ENCODE assay signal across 22 cellular contexts in the genomic region with DNA sequence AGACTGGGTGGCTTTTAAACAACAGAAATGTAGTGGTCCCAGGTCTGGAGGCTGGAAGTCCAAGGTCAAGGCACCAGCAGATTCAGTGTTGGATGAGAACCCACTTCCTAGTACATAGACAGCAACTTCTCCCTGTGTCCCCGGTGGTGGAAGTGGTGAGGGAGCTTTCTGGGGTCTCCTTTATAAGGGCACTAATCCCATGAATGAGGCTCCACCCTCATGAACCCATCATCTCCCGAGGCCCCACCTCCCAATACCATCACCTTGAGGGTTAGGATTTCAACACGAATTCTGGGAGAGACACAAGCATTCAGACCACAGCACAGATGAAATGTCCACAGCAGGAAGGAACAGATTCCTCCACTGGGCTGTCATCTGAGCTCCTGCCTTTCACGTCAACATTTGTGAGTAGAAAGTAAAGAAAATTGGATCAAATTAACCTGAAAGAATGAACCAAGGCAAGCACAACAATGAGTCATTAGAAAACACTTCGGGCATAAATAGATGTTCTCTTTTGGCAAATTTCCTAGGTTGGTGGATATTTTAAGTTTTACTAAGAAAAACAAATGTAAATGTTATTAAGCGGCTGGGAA.
DNase-seq lines count a peak whose midpoint lies in the region; ATAC-seq and TF ChIP-seq lines count a peak whose summit lies in the region.
"Had no signal": no experiment of that assay in that cellular context is flagged by ENCODE, and none has a peak within 500 bp of the region (broad histone marks: within the 10 kb centered on the region; RNA-seq: fewer than 3 reads in every experiment).

No MANE protein-coding gene starts in this region.

- in situ Hi-C loops in astrocyte of the spinal cord (cut with HindIII; ENCODE audit: low sequenced_read_pairs): no loop called here
- in situ Hi-C loops in ACHN (cut with HindIII; ENCODE audit: low pct_ligation_motif_present, low pct_unique_long_range_greater_than_20kb, low sequenced_read_pairs): no loop called here

- no peaks in the 10 kb centered on the region for H3K27me3 ChIP-seq in breast epithelium
- H3K27me3 ChIP-seq in foreskin keratinocyte: no peaks in the 10 kb centered on the region

- DNase-seq in MCF 10A (ENCODE audit: unreplicated experiment) (peak; percentile 72), breast epithelium (ENCODE audit: low spot score in 2 of 2) (no peak), astrocyte of the spinal cord (ENCODE audit: low read depth, low spot score) (peak; percentile 62), foreskin keratinocyte (peak; percentile 12 to 40), ACHN (no peak), NCI-H2081 treated with DMSO at 0.1 percent for 48 hours (lab: John Stamatoyannopoulos, UW) (no peak)
- DNase-seq in activated CD4-positive, alpha-beta T cell treated with anti-CD3 and anti-CD28 coated beads for 4 hours: no peak
- DNase-seq in activated T-cell treated with anti-CD3 and anti-CD28 coated beads, Interleukin-2, amount 50 U/mL, for 4 hours: no peak
- DNase-seq: activated effector memory CD4-positive, alpha-beta T cell treated with Interleukin-2 at 50 U/mL for 16 hours; amniotic stem cell; dermis blood vessel endothelial cell; erythroblast; heart right ventricle; natural killer cell; NCI-H1694 treated with DMSO at 0.1 percent for 48 hours; NCI-H446 treated with DMSO at 0.1 percent for 48 hours; Right ventricle myocardium superior; T-helper 17 cell had no signal

- ATAC-seq in foreskin keratinocyte: no peak
- no peak for ATAC-seq in activated T-cell treated with anti-CD3 and anti-CD28 coated beads, Interleukin-2, amount 50 U/mL, for 4 hours
- ATAC-seq: heart right ventricle; natural killer cell; stimulated activated memory B cell treated with anti-CD40 and anti-IgM and Interleukin-4, amounts not matched to agents 10 μg/mL and 1 μg/mL and 100 μg/mL, for 72 hours; T-helper 17 cell had no signal

- no peak overlapping the region for H3K4me3 Mint-ChIP-seq in MCF 10A (ENCODE audit: unreplicated experiment)
- no peak overlapping the region for H3K4me3 Mint-ChIP-seq in activated T-cell treated with anti-CD3 and anti-CD28 coated beads, Interleukin-2, amount 50 U/mL, for 4 hours
- H3K4me3 Mint-ChIP-seq: CD14-positive monocyte; natural killer cell; stimulated activated memory B cell treated with anti-CD40 and anti-IgM and Interleukin-4, amounts not matched to agents 10 μg/mL and 1 μg/mL and 100 μg/mL, for 72 hours; T-helper 17 cell had no signal

- intact Hi-C loops in MCF 10A (cut with micrococcal nuclease): no loop called here
- intact Hi-C loops in breast epithelium (cut with DNase I; ENCODE audit: low total_unique reads): no loop called here

- no TSS peak for BruUV-seq in MCF 10A (replicated peaks; lab: Mats Ljungman, UMichigan)

- POLR2A ChIA-PET in MCF 10A (lab: Yijun Ruan, JAX): interaction anchor here (1.6 kb wide), 1 partner anchor 130 kb away, joined by 4 read pairs; a partner anchor contains a TSS

- no peaks in the 10 kb centered on the region for H3K9me3 Mint-ChIP-seq in MCF 10A (ENCODE audit: unreplicated experiment)
- H3K9me3 Mint-ChIP-seq in activated T-cell treated with anti-CD3 and anti-CD28 coated beads, Interleukin-2, amount 50 U/mL, for 4 hours: no peaks in the 10 kb centered on the region
- H3K9me3 Mint-ChIP-seq: natural killer cell; stimulated activated memory B cell treated with anti-CD40 and anti-IgM and Interleukin-4, amounts not matched to agents 10 μg/mL and 1 μg/mL and 100 μg/mL, for 72 hours had no signal

- H3K36me3 ChIP-seq in breast epithelium: no peaks in the 10 kb centered on the region
- H3K36me3 ChIP-seq: heart right ventricle, tibial artery had no signal

- peaks cover 23% of the 10 kb centered on the region for H3K27me3 Mint-ChIP-seq in MCF 10A (ENCODE audit: insufficient read depth, unreplicated experiment)
- no peaks in the 10 kb centered on the region for H3K27me3 Mint-ChIP-seq in activated T-cell treated with anti-CD3 and anti-CD28 coated beads, Interleukin-2, amount 50 U/mL, for 4 hours (ENCODE audit: low read depth)
- H3K27me3 Mint-ChIP-seq: stimulated activated memory B cell treated with anti-CD40 and anti-IgM and Interleukin-4, amounts not matched to agents 10 μg/mL and 1 μg/mL and 100 μg/mL, for 72 hours; T-helper 17 cell had no signal

- no peaks in the 10 kb centered on the region for H3K36me3 Mint-ChIP-seq in MCF 10A (ENCODE audit: insufficient read depth, unreplicated experiment)
- H3K36me3 Mint-ChIP-seq in activated T-cell treated with anti-CD3 and anti-CD28 coated beads, Interleukin-2, amount 50 U/mL, for 4 hours (ENCODE audit: insufficient read depth): peaks cover 3% of the 10 kb centered on the region
- H3K36me3 Mint-ChIP-seq: CD14-positive monocyte; natural killer cell; stimulated activated memory B cell treated with anti-CD40 and anti-IgM and Interleukin-4, amounts not matched to agents 10 μg/mL and 1 μg/mL and 100 μg/mL, for 72 hours had no signal

- no peak for TF ChIP-seq POLR2A in breast epithelium (IDR thresholded peaks at IDR 0.05)

- no peak overlapping the region for H3K27ac Mint-ChIP-seq in MCF 10A (ENCODE audit: low read depth, unreplicated experiment)
- H3K27ac Mint-ChIP-seq: natural killer cell; stimulated activated memory B cell treated with anti-CD40 and anti-IgM and Interleukin-4, amounts not matched to agents 10 μg/mL and 1 μg/mL and 100 μg/mL, for 72 hours; T-helper 17 cell had no signal

- H3K9me3 ChIP-seq in breast epithelium: no peaks in the 10 kb centered on the region
- H3K9me3 ChIP-seq: heart right ventricle, tibial artery had no signal

- H3K4me3 ChIP-seq in breast epithelium (no peak overlapping the region), astrocyte of the spinal cord (ENCODE audit: low read depth, low read length) (no peak overlapping the region)
- H3K4me3 ChIP-seq: heart right ventricle, tibial artery had no signal

- H3K27ac ChIP-seq in breast epithelium (no peak overlapping the region), foreskin keratinocyte (no peak overlapping the region)
- H3K27ac ChIP-seq: 22Rv1, heart right ventricle, tibial artery had no signal

- no peak for TF ChIP-seq CTCF in MCF 10A (IDR thresholded peaks at IDR 0.05; ENCODE audit: unreplicated experiment)
- no peak for TF ChIP-seq CTCF in breast epithelium (IDR thresholded peaks at IDR 0.05)
- TF ChIP-seq CTCF in astrocyte of the spinal cord (IDR thresholded peaks at IDR 0.05; ENCODE audit: low read depth, low read length): no peak
- TF ChIP-seq CTCF in foreskin keratinocyte (conservative IDR thresholded peaks at IDR 0.05): no peak

- no peaks in the 10 kb centered on the region for H3K4me1 Mint-ChIP-seq in MCF 10A (ENCODE audit: insufficient read depth, unreplicated experiment)
- peaks cover 2% of the 10 kb centered on the region for H3K4me1 Mint-ChIP-seq in activated T-cell treated with anti-CD3 and anti-CD28 coated beads, Interleukin-2, amount 50 U/mL, for 4 hours (ENCODE audit: low read depth)
- H3K4me1 Mint-ChIP-seq: natural killer cell had no signal

- H3K4me1 ChIP-seq in breast epithelium: no peaks in the 10 kb centered on the region
- H3K4me1 ChIP-seq in foreskin keratinocyte: no peaks in the 10 kb centered on the region

- CTCF ChIA-PET in MCF 10A (lab: Yijun Ruan, JAX): no interaction called here

Comparison
In these comparisons a context has a peak if more than half of its experiments do, and no peak if none do; other contexts are left out.
1. DNase-seq: peak in MCF 10A (single experiment), astrocyte of the spinal cord (single experiment) and foreskin keratinocyte (2 of 2); none in breast epithelium (0 of 2), ACHN (single experiment), NCI-H2081 treated with DMSO at 0.1 percent for 48 hours (single experiment), activated CD4-positive, alpha-beta T cell treated with anti-CD3 and anti-CD28 coated beads for 4 hours (0 of 2) and activated T-cell treated with anti-CD3 and anti-CD28 coated beads, Interleukin-2, amount 50 U/mL, for 4 hours (single experiment).